In the genomic region with DNA sequence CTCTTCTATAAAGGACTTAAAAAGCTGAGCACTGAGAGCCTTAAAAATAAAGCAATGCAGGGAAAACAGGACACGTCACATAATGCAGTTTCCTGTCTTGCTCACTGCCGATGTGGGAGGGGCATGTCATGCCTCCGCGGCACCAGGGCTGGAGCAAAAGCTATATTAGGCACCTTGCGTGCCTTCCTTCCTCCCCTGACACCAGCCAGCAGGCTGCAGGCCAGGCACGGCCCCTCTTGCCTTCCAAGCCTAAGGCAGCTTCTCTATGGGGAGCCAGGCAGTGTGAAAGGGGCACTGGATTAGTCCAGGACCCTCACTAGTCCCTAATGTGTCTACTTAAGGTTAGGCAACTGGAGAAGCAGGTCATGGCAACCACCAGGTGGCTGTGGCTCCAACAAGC, we compare ENCODE assay signal across 10 cellular contexts. TPM values are rescaled to one million over a fixed set of nuclear protein-coding genes. Genes with fewer than 3 reads are reported as not detected.
DNase-seq lines count a peak whose midpoint lies in the region; ATAC-seq and TF ChIP-seq lines count a peak whose summit lies in the region.
"Had no signal": no experiment of that assay in that cellular context is flagged by ENCODE, and none has a peak within 500 bp of the region (broad histone marks: within the 10 kb centered on the region; RNA-seq: fewer than 3 reads in every experiment).

No MANE protein-coding gene starts in this region.

- no peaks in the 10 kb centered on the region for H3K9me3 Mint-ChIP-seq in T-helper 2 cell treated with Interferon-gamma antibody and Interleukin-4, amounts not matched to agents 5 μg/mL and 100 μg/mL, for 36 hours
- no peaks in the 10 kb centered on the region for H3K9me3 Mint-ChIP-seq in chondrocyte (ENCODE audit: low read depth)
- H3K9me3 Mint-ChIP-seq: central memory CD8-positive, alpha-beta T cell; stimulated activated naive CD8-positive, alpha-beta T cell treated with anti-CD3 and anti-CD28 coated beads, Interleukin-15, Interleukin-2, amounts not matched to agents 100 ng/mL and 50 ng/mL, for 24 hours had no signal

- no peaks in the 10 kb centered on the region for H3K27me3 Mint-ChIP-seq in T-helper 2 cell treated with Interferon-gamma antibody and Interleukin-4, amounts not matched to agents 5 μg/mL and 100 μg/mL, for 36 hours (ENCODE audit: low read depth)
- no peaks in the 10 kb centered on the region for H3K27me3 Mint-ChIP-seq in chondrocyte (ENCODE audit: low read depth)
- H3K27me3 Mint-ChIP-seq: central memory CD8-positive, alpha-beta T cell; stimulated activated naive CD8-positive, alpha-beta T cell treated with anti-CD3 and anti-CD28 coated beads, Interleukin-15, Interleukin-2, amounts not matched to agents 100 ng/mL and 50 ng/mL, for 24 hours had no signal

- H3K4me1 Mint-ChIP-seq in T-helper 2 cell treated with Interferon-gamma antibody and Interleukin-4, amounts not matched to agents 5 μg/mL and 100 μg/mL, for 36 hours (ENCODE audit: low read depth) = peaks cover 34% of the 10 kb centered on the region
- peaks cover 15% of the 10 kb centered on the region for H3K4me1 Mint-ChIP-seq in chondrocyte (ENCODE audit: low read depth)

- ATAC-seq in HG02763 (IDR thresholded peaks at IDR 0.05; ENCODE audit: unreplicated experiment) = peak; percentile 56

- DNase-seq in GM10266 (ENCODE audit: extremely low spot score) = peak; percentile 79
- DNase-seq in T-helper 2 cell treated with Interferon-gamma antibody and Interleukin-4, amounts not matched to agents 5 μg/mL and 100 μg/mL, for 36 hours (ENCODE audit: low spot score) = peak; percentile 47
- DNase-seq in central memory CD4-positive, alpha-beta T cell = peak; percentile 15
- peak; percentile 37 for DNase-seq in pons (ENCODE audit: low spot score)
- DNase-seq in NCI-H2171 (lab: John Stamatoyannopoulos, UW) = no peak
- no peak for DNase-seq in NCI-H2029 treated with DMSO at 0.1 percent for 48 hours (lab: John Stamatoyannopoulos, UW)
- no peak for DNase-seq in chondrocyte (ENCODE audit: low spot score)

- peak overlapping the region; percentile 89 for H3K27ac Mint-ChIP-seq in T-helper 2 cell treated with Interferon-gamma antibody and Interleukin-4, amounts not matched to agents 5 μg/mL and 100 μg/mL, for 36 hours
- no peak overlapping the region for H3K27ac Mint-ChIP-seq in chondrocyte (ENCODE audit: unreplicated experiment)
- H3K27ac Mint-ChIP-seq: stimulated activated naive CD8-positive, alpha-beta T cell treated with anti-CD3 and anti-CD28 coated beads, Interleukin-15, Interleukin-2, amounts not matched to agents 100 ng/mL and 50 ng/mL, for 24 hours had no signal

- TF ChIP-seq CTCF in GM10266 (IDR thresholded peaks at IDR 0.05; ENCODE audit: control insufficient read depth, insufficient read depth, low read depth, missing control alignments) (no peak), chondrocyte (IDR thresholded peaks at IDR 0.05) (no peak)

- H3K4me3 Mint-ChIP-seq in T-helper 2 cell treated with Interferon-gamma antibody and Interleukin-4, amounts not matched to agents 5 μg/mL and 100 μg/mL, for 36 hours = peak overlapping the region; percentile 42
- H3K4me3 Mint-ChIP-seq in chondrocyte (ENCODE audit: unreplicated experiment) = no peak overlapping the region
- H3K4me3 Mint-ChIP-seq: central memory CD8-positive, alpha-beta T cell; stimulated activated naive CD8-positive, alpha-beta T cell treated with anti-CD3 and anti-CD28 coated beads, Interleukin-15, Interleukin-2, amounts not matched to agents 100 ng/mL and 50 ng/mL, for 24 hours had no signal

- H3K36me3 Mint-ChIP-seq in T-helper 2 cell treated with Interferon-gamma antibody and Interleukin-4, amounts not matched to agents 5 μg/mL and 100 μg/mL, for 36 hours (ENCODE audit: low read depth) = no peaks in the 10 kb centered on the region
- no peaks in the 10 kb centered on the region for H3K36me3 Mint-ChIP-seq in chondrocyte (ENCODE audit: low read depth)

RNA-seq across cellular contexts. Expression of gene MRPL35, which starts 26.3 kb away (rescaled TPM):
- 22.6 to 33.0 TPM (median 24.5 TPM) in 3 replicates for total RNA-seq in chondrocyte

RNA-seq across cellular contexts. Expression of gene IMMT, which starts 30.3 kb away (rescaled TPM):
- 62.3 to 75.0 TPM (median 70.1 TPM) in 3 replicates for total RNA-seq in chondrocyte

Comparison
In these comparisons a context has a peak if more than half of its experiments do, and no peak if none do; other contexts are left out.
1. DNase-seq: peak in GM10266 (single experiment), T-helper 2 cell treated with Interferon-gamma antibody and Interleukin-4, amounts not matched to agents 5 μg/mL and 100 μg/mL, for 36 hours (single experiment), central memory CD4-positive, alpha-beta T cell (single experiment) and pons (single experiment); none in NCI-H2171 (single experiment), NCI-H2029 treated with DMSO at 0.1 percent for 48 hours (single experiment) and chondrocyte (single experiment).